ENCODE assay signal across 21 cellular contexts in genomic region chr12:19962192-19962591, GRCh38.
DNase-seq lines count a peak whose midpoint lies in the region; ATAC-seq and TF ChIP-seq lines count a peak whose summit lies in the region.
"Had no signal": no experiment of that assay in that cellular context is flagged by ENCODE, and none has a peak within 500 bp of the region (broad histone marks: within the 10 kb centered on the region; RNA-seq: fewer than 3 reads in every experiment).

No MANE protein-coding gene starts in this region.

- peaks cover 0 to 31% (median 4%) of the 10 kb centered on the region in 4 donors for H3K4me1 ChIP-seq in tibial artery

- H3K27ac ChIP-seq in tibial artery: no peak overlapping the region
- H3K27ac ChIP-seq: BLaER1, SJSA1 had no signal

- TF ChIP-seq CTCF in tibial artery (IDR thresholded peaks at IDR 0.05): no peak

- no peaks in the 10 kb centered on the region for H3K9me3 ChIP-seq in tibial artery
- H3K9me3 ChIP-seq: BLaER1, SJSA1 had no signal

- ATAC-seq in Right ventricle myocardium inferior: peak; percentile 83
- no peak for ATAC-seq in stimulated activated naive CD8-positive, alpha-beta T cell treated with anti-CD3 and anti-CD28 coated beads, Interleukin-15, Interleukin-2, amounts not matched to agents 100 U/mL and 50 U/mL, for 24 hours
- ATAC-seq: PC-3 had no signal

- no peak for DNase-seq in Right ventricle myocardium inferior (ENCODE audit: missing footprints)
- no peak for DNase-seq in cardiac septum (ENCODE audit: low spot score)
- peak; percentile 39 for DNase-seq in SK-N-DZ (ENCODE audit: low spot score)
- peak; percentile 72 for DNase-seq in islet precursor cell
- no peak for DNase-seq in stimulated activated naive CD8-positive, alpha-beta T cell treated with anti-CD3 and anti-CD28 coated beads, Interleukin-15, Interleukin-2, amounts not matched to agents 100 U/mL and 50 U/mL, for 24 hours
- no peak for DNase-seq in tibial artery
- no peak for DNase-seq in activated T-cell treated with anti-CD3 and anti-CD28 coated beads, Interleukin-2, amount 50 U/mL, for 48 hours
- DNase-seq: CD4-positive, CD25-positive, alpha-beta regulatory T cell; H7; NCI-H1092; NCI-H1417 treated with DMSO at 0.1 percent for 48 hours; NCI-H1694 treated with DMSO at 0.1 percent for 48 hours; NCI-H2081; NCI-H2171 treated with DMSO at 0.1 percent for 48 hours; NCI-H345; NCI-H524 treated with DMSO at 0.1 percent for 48 hours; NCI-H82; NK-92 treated with Interleukin-12 subunit alpha and Interleukin-12 subunit beta, amount 100 ng/mL, for 24 hours; PC-3 had no signal

- no peaks in the 10 kb centered on the region for H3K36me3 ChIP-seq in tibial artery
- H3K36me3 ChIP-seq: BLaER1, SJSA1 had no signal

- no peak overlapping the region for H3K4me3 ChIP-seq in tibial artery
- H3K4me3 ChIP-seq: BLaER1, SJSA1 had no signal

- no peaks in the 10 kb centered on the region for H3K27me3 ChIP-seq in tibial artery
- H3K27me3 ChIP-seq: BLaER1, SJSA1 had no signal

- intact Hi-C loops in Right ventricle myocardium inferior (cut with DNase I): loop anchor here (5.0 kb wide), 1 partner anchor 35 kb away; no protein-coding TSS in a partner anchor
- intact Hi-C loops in cardiac septum (cut with DNase I): no loop called here
- intact Hi-C loops in tibial artery (cut with DNase I; ENCODE audit: low total_unique reads): no loop called here

Comparison
In these comparisons a context has a peak if more than half of its experiments do, and no peak if none do; other contexts are left out.
1. DNase-seq: peak in SK-N-DZ (single experiment) and islet precursor cell (single experiment); none in Right ventricle myocardium inferior (single experiment), cardiac septum (single experiment), stimulated activated naive CD8-positive, alpha-beta T cell treated with anti-CD3 and anti-CD28 coated beads, Interleukin-15, Interleukin-2, amounts not matched to agents 100 U/mL and 50 U/mL, for 24 hours (single experiment), tibial artery (0 of 2) and activated T-cell treated with anti-CD3 and anti-CD28 coated beads, Interleukin-2, amount 50 U/mL, for 48 hours (0 of 2).